8 cellular contexts compared by ENCODE assay signal in the genomic region with DNA sequence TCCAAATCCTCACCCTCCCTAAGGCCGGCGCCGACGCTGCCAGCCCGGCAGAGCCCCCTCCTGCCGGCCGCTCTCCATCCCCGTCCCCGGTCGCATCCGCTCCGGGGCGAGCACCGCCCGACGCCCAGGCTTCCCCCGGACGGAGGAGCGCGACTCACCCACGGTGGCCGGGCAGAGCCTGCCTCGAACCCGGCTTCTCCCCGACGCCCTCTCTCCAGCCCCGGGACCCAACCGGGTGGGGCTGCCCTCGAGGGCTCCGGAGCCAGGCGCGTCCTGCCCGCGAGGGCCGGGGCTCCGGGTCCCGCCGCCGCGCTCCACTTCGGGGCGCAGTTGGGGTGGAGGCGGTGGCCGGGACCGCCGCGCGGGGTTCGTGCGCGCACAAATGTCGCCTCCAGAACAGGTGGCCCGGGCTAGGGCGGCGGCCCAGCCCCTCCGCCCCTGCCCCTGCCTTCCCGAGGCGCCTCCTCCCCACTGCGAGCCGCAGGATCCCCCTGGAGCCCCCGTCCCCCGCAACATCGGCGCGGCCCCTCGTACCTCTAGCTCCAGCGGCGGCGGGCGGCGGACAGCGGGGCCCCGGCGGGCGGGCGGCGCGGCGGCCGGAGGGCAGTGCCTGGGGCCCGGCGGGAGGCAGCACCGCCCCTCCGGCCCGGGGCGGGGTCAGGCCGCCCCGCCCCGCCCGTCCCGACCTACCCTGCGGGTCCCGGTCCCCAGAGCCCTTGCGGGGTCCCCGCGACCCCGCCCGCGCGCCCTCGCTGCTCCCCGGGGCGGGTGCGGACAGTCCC. TPM values are rescaled to one million over a fixed set of nuclear protein-coding genes. Genes with fewer than 3 reads are reported as not detected.
DNase-seq lines count a peak whose midpoint lies in the region; ATAC-seq, FAIRE-seq and TF ChIP-seq lines count a peak whose summit lies in the region.

A gene with protein sequence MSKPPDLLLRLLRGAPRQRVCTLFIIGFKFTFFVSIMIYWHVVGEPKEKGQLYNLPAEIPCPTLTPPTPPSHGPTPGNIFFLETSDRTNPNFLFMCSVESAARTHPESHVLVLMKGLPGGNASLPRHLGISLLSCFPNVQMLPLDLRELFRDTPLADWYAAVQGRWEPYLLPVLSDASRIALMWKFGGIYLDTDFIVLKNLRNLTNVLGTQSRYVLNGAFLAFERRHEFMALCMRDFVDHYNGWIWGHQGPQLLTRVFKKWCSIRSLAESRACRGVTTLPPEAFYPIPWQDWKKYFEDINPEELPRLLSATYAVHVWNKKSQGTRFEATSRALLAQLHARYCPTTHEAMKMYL (minus strand): TSS at position 608 of the 782 bp plus-strand sequence. CDS start 26,919 bp downstream, outside the sequence.

- no peaks in the 10 kb centered on the region for H3K79me2 ChIP-seq in endothelial cell of umbilical vein (ENCODE audit: control insufficient read depth, insufficient read depth, low read length)

- dilution Hi-C loops in endothelial cell of umbilical vein (cut with MboI; ENCODE audit: extremely low pct_ligation_motif_present, low sequenced_read_pairs), result no loop called here

- H3K9me1 ChIP-seq in endothelial cell of umbilical vein (replicated peaks; ENCODE audit: control insufficient read depth, extremely low read depth, insufficient read depth, low read length), result no peaks in the 10 kb centered on the region

- FAIRE-seq in endothelial cell of umbilical vein (lab: Jason Lieb, UNC), result peak; percentile 24

- H3K9me3 ChIP-seq in endothelial cell of umbilical vein (replicated peaks; ENCODE audit: control insufficient read depth, insufficient read depth, low read length), result no peaks in the 10 kb centered on the region

- intact Hi-C loops in endothelial cell of umbilical vein (cut with micrococcal nuclease), result loop anchor here (5.0 kb wide), 2 partner anchors 58 to 103 kb away; no protein-coding TSS in a partner anchor

- peak; percentile 37 for TF ChIP-seq POLR2A in GM18505 (IDR thresholded peaks at IDR 0.05; ENCODE audit: borderline replicate concordance, extremely low read depth, insufficient read depth, insufficient read length)
- no peak for TF ChIP-seq POLR2A in endothelial cell of umbilical vein (IDR thresholded peaks at IDR 0.05; ENCODE audit: low read depth, low read length)

- H3K4me1 ChIP-seq in endothelial cell of umbilical vein (ENCODE audit: control insufficient read depth, extremely low read depth, insufficient read depth, low read length), result peaks cover 11% of the 10 kb centered on the region

- TF ChIP-seq CTCF in RWPE1 (conservative IDR thresholded peaks at IDR 0.05; ENCODE audit: low read depth) (no peak), endothelial cell of umbilical vein (IDR thresholded peaks at IDR 0.05; ENCODE audit: extremely low read depth in 1 of 2, insufficient read depth in 1 of 2, low read depth in 1 of 2, low read length in 2 of 2) (no peak)

- H3K4me2 ChIP-seq in endothelial cell of umbilical vein (ENCODE audit: insufficient read depth, low read length), result peak within 1 kb of the TSS; percentile 94

- ATAC-seq in GM18505 (IDR thresholded peaks at IDR 0.05; ENCODE audit: unreplicated experiment) (no peak), HG03135 (IDR thresholded peaks at IDR 0.05; ENCODE audit: unreplicated experiment) (no peak)

- DNase-seq in RWPE1 (ENCODE audit: low spot score) (peak; percentile 13), endothelial cell of umbilical vein (ENCODE audit: low read depth, low spot score) (no peak), myocyte (ENCODE audit: low read depth) (peak; percentile 40), hypothalamus (lab: John Stamatoyannopoulos, UW) (no peak), NCI-H524 (lab: John Stamatoyannopoulos, UW) (no peak), H4 (ENCODE audit: low spot score) (no peak)

- CTCF ChIA-PET in RWPE1 (lab: Yijun Ruan, JAX) (no interaction called here), endothelial cell of umbilical vein (lab: Charles Lee) (interaction anchor here (0.7 kb wide), 1 partner anchor 32 kb away, joined by 4 read pairs; no protein-coding TSS in a partner anchor)

- H3K9ac ChIP-seq in endothelial cell of umbilical vein (replicated peaks; ENCODE audit: extremely low read depth, insufficient read depth, low read length), result peak within 1 kb of the TSS; percentile 66

- H3K27ac ChIP-seq in RWPE1, result peak within 1 kb of the TSS; percentile 62
- no peak within 1 kb of the TSS for H3K27ac ChIP-seq in endothelial cell of umbilical vein (ENCODE audit: insufficient read depth, low read depth, low read length)

- POLR2A ChIA-PET in RWPE1 (lab: Yijun Ruan, JAX; ENCODE audit: low non-redundant PET) (no interaction called here), endothelial cell of umbilical vein (lab: Charles Lee) (no interaction called here)

- peak within 1 kb of the TSS; percentile 97 for H2AFZ ChIP-seq in endothelial cell of umbilical vein (ENCODE audit: low read depth, low read length)

- H3K27me3 ChIP-seq in endothelial cell of umbilical vein (ENCODE audit: control insufficient read depth in 2 of 2, insufficient read depth in 2 of 2, low read length in 2 of 2), result peaks cover 0 to 6% of the 10 kb centered on the region in 2 experiments

- peak within 1 kb of the TSS; percentile 49 to 65 (median 51) for H3K4me3 ChIP-seq in endothelial cell of umbilical vein (replicated peaks in 1 of 3; ENCODE audit: insufficient read depth in 1 of 3, low read depth in 1 of 3, low read length in 3 of 3)

- H4K20me1 ChIP-seq in endothelial cell of umbilical vein (replicated peaks; ENCODE audit: control insufficient read depth, extremely low read depth, insufficient read depth, low read length), result no peaks in the 10 kb centered on the region

- no peaks in the 10 kb centered on the region for H3K36me3 ChIP-seq in endothelial cell of umbilical vein (ENCODE audit: control insufficient read depth in 2 of 2, extremely low read depth in 1 of 2, insufficient read depth in 2 of 2, low read length in 2 of 2)

- BruUV-seq in endothelial cell of umbilical vein (replicated peaks; lab: Mats Ljungman, UMichigan), result no TSS peak

TF ChIP-seq in endothelial cell of umbilical vein, 7 proteins besides CTCF, POLR2A, EP300 and RAD21:
- TF ChIP-seq EZH2 (IDR thresholded peaks at IDR 0.05; ENCODE audit: borderline replicate concordance, low read depth, low read length, severe bottlenecking) (peak; percentile 57), POLR2AphosphoS5 (IDR thresholded peaks at IDR 0.05; ENCODE audit: insufficient read depth, low read depth, low read length) (no peak), GATA2 (IDR thresholded peaks at IDR 0.05; ENCODE audit: insufficient read depth, insufficient read length, low read depth, low read length) (no peak)
- TF ChIP-seq, protein P1, sequence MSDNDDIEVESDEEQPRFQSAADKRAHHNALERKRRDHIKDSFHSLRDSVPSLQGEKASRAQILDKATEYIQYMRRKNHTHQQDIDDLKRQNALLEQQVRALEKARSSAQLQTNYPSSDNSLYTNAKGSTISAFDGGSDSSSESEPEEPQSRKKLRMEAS (IDR thresholded peaks at IDR 0.05; ENCODE audit: insufficient read depth, insufficient read length), result no peak

RNA-seq across cellular contexts. Expression of the gene that starts here (rescaled TPM):
- total RNA-seq in endothelial cell of umbilical vein (18.8 and 20.7 TPM in 2 replicates), myocyte (21.6 and 23.3 TPM in 2 replicates)
- polyA plus RNA-seq in endothelial cell of umbilical vein, result 5.4 and 8.7 TPM in 2 replicates
- 3.1 and 5.6 TPM in 2 replicates for polyA plus RNA-seq in endothelial cell of umbilical vein (2011; cell fraction: cytosol; rRNA removed)
- polyA plus RNA-seq in endothelial cell of umbilical vein (2011; cell fraction: nucleus; rRNA removed), result 4.2 and 4.4 TPM in 2 replicates
- polyA plus RNA-seq in endothelial cell of umbilical vein (2012), result 9.8 and 17.1 TPM in 2 replicates
- polyA minus RNA-seq in endothelial cell of umbilical vein, result 2.4 and 3.9 TPM in 2 replicates
- polyA minus RNA-seq in endothelial cell of umbilical vein (2011; cell fraction: cytosol; rRNA and poly(A)+ RNA removed), result 9.6 TPM
- 2.4 and 5.2 TPM in 2 replicates for polyA minus RNA-seq in endothelial cell of umbilical vein (2011; cell fraction: nucleus; rRNA and poly(A)+ RNA removed)
- polyA plus RNA-seq in myocyte (2012), result 6.0 TPM
- 0.48 and 2.2 TPM in 2 replicates for total RNA-seq in H4 (2014; rRNA removed; shearing (Covaris generic))

Comparison
In these comparisons a context has a peak if more than half of its experiments do, and no peak if none do; other contexts are left out.
1. DNase-seq: peak in RWPE1 (single experiment) and myocyte (single experiment); none in endothelial cell of umbilical vein (single experiment), hypothalamus (0 of 51), NCI-H524 (0 of 2) and H4 (single experiment).